Comparison of ENCODE assay signal across 19 cellular contexts in genomic region chr17:79521225-79521624, GRCh38.
DNase-seq lines count a peak whose midpoint lies in the region; ATAC-seq, FAIRE-seq and TF ChIP-seq lines count a peak whose summit lies in the region.
"Had no signal": no experiment of that assay in that cellular context is flagged by ENCODE, and none has a peak within 500 bp of the region (broad histone marks: within the 10 kb centered on the region; RNA-seq: fewer than 3 reads in every experiment).

No MANE protein-coding gene starts in this region.

- no peak overlapping the region for H3K9ac ChIP-seq in H9 (ENCODE audit: extremely low read depth, insufficient read length, low read length)
- 0 out of 7 replicates have a peak overlapping the region, but pooled peaks of 2 of the 4 experiments have one; percentile 19 to 28 for H3K9ac ChIP-seq in H1 (replicated peaks in 1 of 4; ENCODE audit: extremely low read depth in 1 of 4, low read depth in 3 of 4, low read length in 3 of 4)
- H3K9ac ChIP-seq: KMS-11 had no signal

- H3K23me2 ChIP-seq in H9 (ENCODE audit: insufficient read length, low read depth, low read length, poor library complexity, severe bottlenecking) (peaks cover 3% of the 10 kb centered on the region), H1 (ENCODE audit: low read depth, low read length) (peaks cover 5% of the 10 kb centered on the region; the same call in 1 of the 2 replicates)

- TF ChIP-seq RAD21 in H1 (IDR thresholded peaks at IDR 0.05 in 1 of 2, conservative IDR thresholded peaks at IDR 0.05 in 1 of 2; ENCODE audit: low read depth in 2 of 2, low read length in 2 of 2): no peak

- H3K4me3 ChIP-seq in H1 (ENCODE audit: extremely low read depth in 1 of 4, insufficient read depth in 2 of 4, low read depth in 3 of 4, low read length in 4 of 4): no peak overlapping the region
- H3K4me3 ChIP-seq: GM23338 had no signal

- TF ChIP-seq CTCF in H9 (conservative IDR thresholded peaks at IDR 0.05) (no peak), H1 (IDR thresholded peaks at IDR 0.05; ENCODE audit: control extremely low read depth in 1 of 3, insufficient read depth in 1 of 3, low read depth in 1 of 3, low read length in 3 of 3) (no peak), GM20000 (IDR thresholded peaks at IDR 0.05; ENCODE audit: extremely low read depth, missing control alignments) (no peak)

- H2AK5ac ChIP-seq in H9 (ENCODE audit: insufficient read length, low read length) (no peak overlapping the region), H1 (ENCODE audit: low read depth, low read length) (no peak overlapping the region; the same call in none of the 2 replicates)

- CTCF ChIA-PET in H1 (lab: Charles Lee; ENCODE audit: partially characterized antibody): no interaction called here

- H3K79me1 ChIP-seq in H9 (ENCODE audit: insufficient read depth, low read depth, low read length, poor library complexity, severe bottlenecking) (no peaks in the 10 kb centered on the region), H1 (ENCODE audit: low read depth, low read length) (no peaks in the 10 kb centered on the region)

- no peak overlapping the region for H2BK15ac ChIP-seq in H9 (ENCODE audit: low read depth, low read length)
- no peak overlapping the region; the same call in 1 of the 2 replicates for H2BK15ac ChIP-seq in H1 (ENCODE audit: low read length)

- H3K56ac ChIP-seq in H9 (ENCODE audit: insufficient read length, low read depth, low read length) (no peak overlapping the region), H1 (replicated peaks; ENCODE audit: insufficient read length, low read depth, low read length) (peak overlapping the region; percentile 95)

- no peak overlapping the region for H3T11ph ChIP-seq in H9 (ENCODE audit: low read length)

- no peak overlapping the region; the same call in 1 of the 2 replicates for H3K14ac ChIP-seq in H9 (ENCODE audit: insufficient read depth, low read length)
- peak overlapping the region; percentile 42 for H3K14ac ChIP-seq in H1 (ENCODE audit: insufficient read length)

- peaks cover 11% of the 10 kb centered on the region for H3K27me3 Mint-ChIP-seq in H9 (ENCODE audit: low read depth)
- peaks cover 25 to 44% of the 10 kb centered on the region in 2 donors for H3K27me3 Mint-ChIP-seq in effector memory CD8-positive, alpha-beta T cell

- no peak for FAIRE-seq in H1 (lab: Jason Lieb, UNC)
- FAIRE-seq in urothelium cell line (lab: Jason Lieb, UNC): peak; percentile 99
- FAIRE-seq: D721Med, GM18507 had no signal

- no peaks in the 10 kb centered on the region; a peak in 3 of 8 replicates for H3K36me3 ChIP-seq in H1 (ENCODE audit: control insufficient read depth in 2 of 4, insufficient read depth in 4 of 4, low read length in 3 of 4)

- H2BK12ac ChIP-seq in H9 (ENCODE audit: insufficient read length, low read depth, low read length) (no peak overlapping the region), H1 (ENCODE audit: low read depth, low read length) (peak overlapping the region; percentile 40; the same call in 1 of the 2 replicates)

- H3K4ac ChIP-seq in H9 (ENCODE audit: low read depth, low read length) (no peak overlapping the region), H1 (replicated peaks; ENCODE audit: insufficient read length, low read depth, low read length) (peak overlapping the region; percentile 79)

- H3K79me2 ChIP-seq in H9 (ENCODE audit: insufficient read depth, low read length) (no peaks in the 10 kb centered on the region), H1 (ENCODE audit: control insufficient read depth in 1 of 2, insufficient read depth in 2 of 2, low read length in 2 of 2) (peaks cover 0 to 3% of the 10 kb centered on the region in 2 experiments; a peak in 1 of 4 replicates)

- H4K91ac ChIP-seq in H9 (ENCODE audit: insufficient read length, low read depth, low read length): no peak overlapping the region
- H4K91ac ChIP-seq in H1 (replicated peaks; ENCODE audit: insufficient read length, low read length): peak overlapping the region; percentile 56

- H3K27ac Mint-ChIP-seq in H9: no peak overlapping the region
- H3K27ac Mint-ChIP-seq in effector memory CD8-positive, alpha-beta T cell: no peak overlapping the region
- H3K27ac Mint-ChIP-seq: CD14-positive monocyte; CD8-positive, alpha-beta T cell; GM23338; IgD-negative memory B cell had no signal

- H4K8ac ChIP-seq in H9 (replicated peaks; ENCODE audit: insufficient read length, low read depth, low read length) (no peak overlapping the region), H1 (ENCODE audit: extremely low read depth, insufficient read depth, low read length) (peak overlapping the region; percentile 38; the same call in 1 of the 2 replicates)

- H4K5ac ChIP-seq in H9 (ENCODE audit: insufficient read length, low read depth, low read length) (no peak overlapping the region), H1 (ENCODE audit: insufficient read length, low read depth, low read length) (no peak overlapping the region)

- H4K20me1 ChIP-seq in H9 (ENCODE audit: control insufficient read depth, insufficient read depth, insufficient read length): no peaks in the 10 kb centered on the region
- H4K20me1 ChIP-seq in H1 (replicated peaks in 1 of 2; ENCODE audit: control insufficient read depth in 1 of 2, insufficient read depth in 2 of 2, low read length in 2 of 2): peaks cover 0 to 7% of the 10 kb centered on the region in 2 experiments

- no peaks in the 10 kb centered on the region for H3K9me3 ChIP-seq in H9 (ENCODE audit: control insufficient read depth, low read depth, low read length)
- no peaks in the 10 kb centered on the region for H3K9me3 ChIP-seq in H1 (ENCODE audit: insufficient read depth in 2 of 2, low read depth in 1 of 2, low read length in 1 of 2)

- no peak overlapping the region for H3K4me2 ChIP-seq in H9 (ENCODE audit: insufficient read depth, insufficient read length, low read length)
- no peak overlapping the region for H3K4me2 ChIP-seq in H1 (ENCODE audit: insufficient read depth in 1 of 2, low read depth in 2 of 2, low read length in 2 of 2)
- H3K4me2 ChIP-seq: GM23338, KMS-11 had no signal

- H3K9me3 Mint-ChIP-seq in H9: no peaks in the 10 kb centered on the region
- no peaks in the 10 kb centered on the region for H3K9me3 Mint-ChIP-seq in effector memory CD8-positive, alpha-beta T cell
- H3K9me3 Mint-ChIP-seq: CD14-positive monocyte; CD8-positive, alpha-beta T cell; GM23338; IgD-negative memory B cell had no signal

- no peak for ATAC-seq in GM21367 (IDR thresholded peaks at IDR 0.05; ENCODE audit: unreplicated experiment)
- no peak for ATAC-seq in effector memory CD8-positive, alpha-beta T cell (replicated peaks)
- ATAC-seq: CD8-positive, alpha-beta T cell; GM23338 had no signal

- no peak overlapping the region for H2AFZ ChIP-seq in H9 (ENCODE audit: low read length)
- H2AFZ ChIP-seq in H1 (ENCODE audit: low read length): no peak overlapping the region
- H2AFZ ChIP-seq: GM23338 had no signal

- H3K4me1 ChIP-seq in H9 (ENCODE audit: insufficient read depth, low read length): no peaks in the 10 kb centered on the region
- peaks cover 0 to 5% (median 0%) of the 10 kb centered on the region in 4 experiments; a peak in 3 of 7 replicates for H3K4me1 ChIP-seq in H1 (replicated peaks in 1 of 4; ENCODE audit: control insufficient read depth in 3 of 4, insufficient read depth in 4 of 4, low read length in 3 of 4)

- H3K18ac ChIP-seq in H9 (ENCODE audit: insufficient read length, low read depth, low read length): no peak overlapping the region
- no peak overlapping the region for H3K18ac ChIP-seq in H1 (ENCODE audit: extremely low read depth, low read length)

- no CpG with 5 or more reads among the region's 4 CpGs for WGBS in H9 (ENCODE audit: extremely low coverage, insufficient read length, low lambda C conversion rate)
- 85% methylated on average over 4 of the region's 4 CpGs; no CpG with 5 or more reads in 1 of the 2 experiments for WGBS in H1 (ENCODE audit: extremely low coverage in 1 of 2, insufficient coverage in 1 of 2, insufficient read length in 1 of 2, insufficient replicate concordance in 2 of 2, low coverage in 1 of 2, low lambda C conversion rate in 2 of 2, missing lambda C conversion rate in 1 of 2), 2 experiments

- no peak overlapping the region for H3K27ac ChIP-seq in H9 (ENCODE audit: insufficient read length, low read depth, low read length)
- peak overlapping the region; percentile 76 for H3K27ac ChIP-seq in angular gyrus (ENCODE audit: low read depth, low read length)
- H3K27ac ChIP-seq in H1 (ENCODE audit: low read depth, low read length): no peak overlapping the region
- H3K27ac ChIP-seq: HL-60, KMS-11 had no signal

- POLR2A ChIA-PET in H1 (lab: Charles Lee; ENCODE audit: partially characterized antibody): no interaction called here

- H2BK120ac ChIP-seq in H9 (ENCODE audit: low read depth, low read length, poor library complexity, severe bottlenecking) (no peak overlapping the region), H1 (replicated peaks; ENCODE audit: low read depth, low read length) (no peak overlapping the region)

- no peak for DNase-seq in H9
- DNase-seq in H1 (ENCODE audit: low read depth in 1 of 2, low spot score in 2 of 2): no peak
- no peak for DNase-seq in urothelium cell line (ENCODE audit: low spot score)
- no peak for DNase-seq in GM20000 (ENCODE audit: low spot score)
- DNase-seq in effector memory CD8-positive, alpha-beta T cell: no peak
- DNase-seq: CD8-positive, alpha-beta T cell; COR-L47; DND-41; GDM1; HCEC 1CT had no signal

- no peaks in the 10 kb centered on the region for H3K36me3 Mint-ChIP-seq in H9 (ENCODE audit: insufficient read depth in 1 of 3, low read depth in 3 of 3)
- H3K36me3 Mint-ChIP-seq in effector memory CD8-positive, alpha-beta T cell (ENCODE audit: insufficient read depth): peaks cover 6% of the 10 kb centered on the region
- H3K36me3 Mint-ChIP-seq: CD14-positive monocyte; CD8-positive, alpha-beta T cell; IgD-negative memory B cell had no signal

- H2BK20ac ChIP-seq in H9 (ENCODE audit: low read depth, low read length, poor library complexity, severe bottlenecking): no peak overlapping the region
- 0 out of 2 replicates have a peak overlapping the region, but pooled peaks have one; percentile 53 for H2BK20ac ChIP-seq in H1 (ENCODE audit: low read length)

- no peaks in the 10 kb centered on the region for H3K27me3 ChIP-seq in H9 (ENCODE audit: insufficient read depth, low read length)
- no peaks in the 10 kb centered on the region; a peak in 1 of 7 replicates for H3K27me3 ChIP-seq in H1 (replicated peaks in 1 of 4; ENCODE audit: control insufficient read depth in 3 of 4, extremely low read depth in 1 of 4, insufficient read depth in 3 of 4, low read length in 3 of 4)

- TF ChIP-seq EP300 in H1 (IDR thresholded peaks at IDR 0.05; ENCODE audit: borderline replicate concordance in 1 of 2, low read depth in 2 of 2, low read length in 2 of 2): no peak

- H3K23ac ChIP-seq in H9 (ENCODE audit: insufficient read length, low read depth, low read length): peak overlapping the region; percentile 25
- H3K23ac ChIP-seq in H1 (ENCODE audit: insufficient read length): no peak overlapping the region

- H2BK5ac ChIP-seq in H9 (ENCODE audit: insufficient read length, low read length): no peak overlapping the region
- peak overlapping the region; percentile 82; the same call in 1 of the 2 replicates for H2BK5ac ChIP-seq in H1 (ENCODE audit: low read depth, low read length)

- TF ChIP-seq POLR2A in H1 (IDR thresholded peaks at IDR 0.05; ENCODE audit: control extremely low read depth in 1 of 2, low read depth in 2 of 2, low read length in 2 of 2): no peak

- H3K4me3 Mint-ChIP-seq in H9: no peak overlapping the region
- no peak overlapping the region for H3K4me3 Mint-ChIP-seq in effector memory CD8-positive, alpha-beta T cell
- H3K4me3 Mint-ChIP-seq: CD14-positive monocyte; CD8-positive, alpha-beta T cell; GM23338; IgD-negative memory B cell had no signal

- H3K4me1 Mint-ChIP-seq in H9: peaks cover 7 to 10% of the 10 kb centered on the region in 2 experiments
- H3K4me1 Mint-ChIP-seq in effector memory CD8-positive, alpha-beta T cell (ENCODE audit: low read depth in 2 of 2): no peaks in the 10 kb centered on the region
- H3K4me1 Mint-ChIP-seq: CD14-positive monocyte had no signal
